9 cellular contexts compared by ENCODE assay signal in genomic region chr16:11257131-11257938, GRCh38. TPM values are rescaled to one million over a fixed set of nuclear protein-coding genes. Genes with fewer than 3 reads are reported as not detected.
A peak's percentile ranks its signal among the peaks of the same experiment; 100 is the strongest.
DNase-seq lines count a peak whose midpoint lies in the region; ATAC-seq and TF ChIP-seq lines count a peak whose summit lies in the region.
"Had no signal": no experiment of that assay in that cellular context is flagged by ENCODE, and none has a peak within 500 bp of the region (broad histone marks: within the 10 kb centered on the region; RNA-seq: fewer than 3 reads in every experiment).

No MANE protein-coding gene starts in this region.

- peaks cover 16% of the 10 kb centered on the region for H3K36me3 Mint-ChIP-seq in activated T-cell treated with anti-CD3 and anti-CD28 coated beads, Interleukin-2, amount 50 U/mL, for 4 hours (ENCODE audit: insufficient read depth)

- H3K27me3 Mint-ChIP-seq in activated T-cell treated with anti-CD3 and anti-CD28 coated beads, Interleukin-2, amount 50 U/mL, for 4 hours (ENCODE audit: low read depth) = no peaks in the 10 kb centered on the region

- H3K27me3 ChIP-seq in HUES6 (ENCODE audit: control insufficient read depth, insufficient read depth, low read length) (no peaks in the 10 kb centered on the region), NT2/D1 (ENCODE audit: insufficient read depth, insufficient read length) (peaks cover 3% of the 10 kb centered on the region), esophagus squamous epithelium (peaks cover 0 to 17% (median 0%) of the 10 kb centered on the region in 4 donors), stomach (no peaks in the 10 kb centered on the region)

- no peak for TF ChIP-seq EP300 in stomach (IDR thresholded peaks at IDR 0.05)

- ATAC-seq in activated T-cell treated with anti-CD3 and anti-CD28 coated beads, Interleukin-2, amount 50 U/mL, for 4 hours = no peak
- no peak for ATAC-seq in GM21360 (IDR thresholded peaks at IDR 0.05; ENCODE audit: unreplicated experiment)

- DNase-seq in COLO829 (ENCODE audit: low spot score) (peak; percentile 82), NT2/D1 (ENCODE audit: low read depth, low spot score) (peak; percentile 79), esophagus squamous epithelium (lab: John Stamatoyannopoulos, UW) (no peak), mucosa of gallbladder (ENCODE audit: low spot score) (peak; percentile 80), stomach (peak; percentile 74)
- DNase-seq in activated T-cell treated with anti-CD3 and anti-CD28 coated beads, Interleukin-2, amount 50 U/mL, for 4 hours = peak; percentile 52

- WGBS in esophagus squamous epithelium, 2 donors = 11 to 29% methylated on average over 5 to 18 of the region's 21 CpGs
- 18 to 35% (median 26%) methylated on average over 16 to 21 of the region's 21 CpGs for WGBS in stomach, 5 donors

- H3K9me3 Mint-ChIP-seq in activated T-cell treated with anti-CD3 and anti-CD28 coated beads, Interleukin-2, amount 50 U/mL, for 4 hours = no peaks in the 10 kb centered on the region

- H3K4me1 Mint-ChIP-seq in activated T-cell treated with anti-CD3 and anti-CD28 coated beads, Interleukin-2, amount 50 U/mL, for 4 hours (ENCODE audit: low read depth) = peaks cover 40% of the 10 kb centered on the region

- H3K4me3 Mint-ChIP-seq in activated T-cell treated with anti-CD3 and anti-CD28 coated beads, Interleukin-2, amount 50 U/mL, for 4 hours = peak overlapping the region; percentile 92

- peaks cover 26% of the 10 kb centered on the region for H3K4me1 ChIP-seq in HUES6 (ENCODE audit: control insufficient read depth, insufficient read depth, low read length)
- H3K4me1 ChIP-seq in NT2/D1 (ENCODE audit: insufficient read depth, insufficient read length) = peaks cover 13% of the 10 kb centered on the region
- H3K4me1 ChIP-seq in esophagus squamous epithelium = peaks cover 29 to 63% (median 29%) of the 10 kb centered on the region in 3 donors
- H3K4me1 ChIP-seq in stomach = peaks cover 31 to 57% (median 46%) of the 10 kb centered on the region in 4 donors

- H3K4me3 ChIP-seq in HUES6 (ENCODE audit: low read depth, low read length) = peak overlapping the region; percentile 73
- peak overlapping the region; percentile 63 for H3K4me3 ChIP-seq in NT2/D1 (ENCODE audit: insufficient read length, low read depth)
- H3K4me3 ChIP-seq in esophagus squamous epithelium = peak overlapping the region; percentile 71 to 92 (median 80)
- peak overlapping the region; percentile 61 to 89 (median 75) for H3K4me3 ChIP-seq in stomach

- TF ChIP-seq CTCF in esophagus squamous epithelium (IDR thresholded peaks at IDR 0.05) = peak; percentile 56 to 85 (median 71)
- TF ChIP-seq CTCF in stomach (IDR thresholded peaks at IDR 0.05) = peak in 5 of 7 experiments; percentile 56 to 79 (median 67)

- intact Hi-C loops in esophagus squamous epithelium (cut with DNase I) = loop anchor here (5.0 to 10.0 kb wide), 2 partner anchors 97 to 285 kb away; no protein-coding TSS in a partner anchor
- intact Hi-C loops in stomach (cut with DNase I; ENCODE audit: low total_unique reads) = loop anchor here (5.0 to 10.0 kb wide), 2 partner anchors 133 to 285 kb away; no protein-coding TSS in a partner anchor

- H3K27ac ChIP-seq in HUES6 (ENCODE audit: low read depth, low read length) (no peak overlapping the region), esophagus squamous epithelium (peak overlapping the region; percentile 97 to 98 (median 97)), stomach (peak overlapping the region; percentile 92 to 99 (median 98))

- H3K36me3 ChIP-seq in HUES6 (ENCODE audit: control insufficient read depth, insufficient read depth, low read length) (peaks cover 22% of the 10 kb centered on the region), NT2/D1 (ENCODE audit: insufficient read depth, insufficient read length, low read length) (peaks cover 32% of the 10 kb centered on the region), esophagus squamous epithelium (no peaks in the 10 kb centered on the region), stomach (peaks cover 0 to 19% (median 0%) of the 10 kb centered on the region in 4 donors)

- TF ChIP-seq POLR2A in esophagus squamous epithelium (IDR thresholded peaks at IDR 0.05) (no peak), stomach (IDR thresholded peaks at IDR 0.05) (no peak)

- H3K9me3 ChIP-seq in HUES6 (ENCODE audit: control insufficient read depth, insufficient read depth, low read depth, low read length) (no peaks in the 10 kb centered on the region), NT2/D1 (ENCODE audit: insufficient read depth, low read length) (no peaks in the 10 kb centered on the region), esophagus squamous epithelium (no peaks in the 10 kb centered on the region), stomach (no peaks in the 10 kb centered on the region)

- peak overlapping the region; percentile 14 for H3K9ac ChIP-seq in HUES6 (ENCODE audit: low read length)
- H3K9ac ChIP-seq in NT2/D1 (ENCODE audit: insufficient read length, low read depth) = peak overlapping the region; percentile 87

RNA-seq across cellular contexts. Expression of gene SOCS1, which starts 1.3 kb away (rescaled TPM):
- total RNA-seq in activated T-cell treated with anti-CD3 and anti-CD28 coated beads, Interleukin-2, amount 50 U/mL, for 4 hours = 100 to 1,000 TPM; 112 to 148 (median 114) TPM
- 1 to 10 TPM in 3 of 4 donors, under 1 TPM in 1; 0.42 to 9.3 (median 3.7) TPM for total RNA-seq in esophagus squamous epithelium
- 6.0 TPM for total RNA-seq in mucosa of gallbladder
- total RNA-seq in stomach = 10 to 100 TPM in 3 of 5 donors, 1 to 10 TPM in 2; 4.2 to 45.5 (median 12.1) TPM
- polyA plus RNA-seq in stomach = 10 to 100 TPM in 2 of 3 donors, 1 to 10 TPM in 1; 9.4 to 14.7 (median 11.0) TPM

RNA-seq across cellular contexts. Expression of gene TNP2, which starts 11.8 kb away (rescaled TPM):
- total RNA-seq in activated T-cell treated with anti-CD3 and anti-CD28 coated beads, Interleukin-2, amount 50 U/mL, for 4 hours = not detected
- not detected for total RNA-seq in esophagus squamous epithelium
- total RNA-seq in mucosa of gallbladder = not detected
- not detected for total RNA-seq in stomach
- not detected for polyA plus RNA-seq in stomach
- total RNA-seq: activated CD8-positive, alpha-beta memory T cell treated with anti-CD3 and anti-CD28 coated beads for 36 hours had no signal

RNA-seq across cellular contexts. Expression of gene PRM3, which starts 16.1 kb away (rescaled TPM):
- total RNA-seq in activated T-cell treated with anti-CD3 and anti-CD28 coated beads, Interleukin-2, amount 50 U/mL, for 4 hours = not detected
- not detected for total RNA-seq in esophagus squamous epithelium
- not detected for total RNA-seq in mucosa of gallbladder
- not detected for total RNA-seq in stomach
- not detected for polyA plus RNA-seq in stomach
- total RNA-seq: activated CD8-positive, alpha-beta memory T cell treated with anti-CD3 and anti-CD28 coated beads for 36 hours had no signal

RNA-seq across cellular contexts. Expression of gene PRM2, which starts 18.9 kb away (rescaled TPM):
- not detected for total RNA-seq in activated T-cell treated with anti-CD3 and anti-CD28 coated beads, Interleukin-2, amount 50 U/mL, for 4 hours
- total RNA-seq in esophagus squamous epithelium = not detected
- total RNA-seq in mucosa of gallbladder = not detected
- total RNA-seq in stomach = not detected
- polyA plus RNA-seq in stomach = not detected
- total RNA-seq: activated CD8-positive, alpha-beta memory T cell treated with anti-CD3 and anti-CD28 coated beads for 36 hours had no signal

RNA-seq across cellular contexts. Expression of gene PRM1, which starts 23.8 kb away (rescaled TPM):
- not detected for total RNA-seq in activated T-cell treated with anti-CD3 and anti-CD28 coated beads, Interleukin-2, amount 50 U/mL, for 4 hours
- total RNA-seq in esophagus squamous epithelium (not detected), mucosa of gallbladder (not detected), stomach (not detected)
- not detected for polyA plus RNA-seq in stomach
- total RNA-seq: activated CD8-positive, alpha-beta memory T cell treated with anti-CD3 and anti-CD28 coated beads for 36 hours had no signal
